Comparison of ENCODE assay signal across 16 cellular contexts in genomic region chr1:90074137-90074536, GRCh38.
DNase-seq lines count a peak whose midpoint lies in the region; ATAC-seq and TF ChIP-seq lines count a peak whose summit lies in the region.
"Had no signal": no experiment of that assay in that cellular context is flagged by ENCODE, and none has a peak within 500 bp of the region (broad histone marks: within the 10 kb centered on the region; RNA-seq: fewer than 3 reads in every experiment).

No MANE protein-coding gene starts in this region.

- H3K9ac ChIP-seq in OCI-LY3 (ENCODE audit: low read length) = no peak overlapping the region

- no peaks in the 10 kb centered on the region for H3K36me3 ChIP-seq in OCI-LY3 (replicated peaks; ENCODE audit: low read depth, low read length)
- H3K36me3 ChIP-seq: vagina had no signal

- intact Hi-C loops in cardiac septum (cut with DNase I) = no loop called here

- H3K4me1 ChIP-seq in OCI-LY3 (ENCODE audit: low read length) = peaks cover 10% of the 10 kb centered on the region
- H3K4me1 ChIP-seq: vagina had no signal

- H3K27ac ChIP-seq in OCI-LY3 (ENCODE audit: low read length) = no peak overlapping the region
- H3K27ac ChIP-seq: vagina had no signal

- POLR2A ChIA-PET in GM10248 (lab: Yijun Ruan, JAX) = no interaction called here

- DNase-seq in GM10248 (ENCODE audit: extremely low spot score) (peak; percentile 8), cardiac septum (ENCODE audit: low spot score) (no peak), SK-N-DZ (ENCODE audit: low spot score) (no peak)
- no peak for DNase-seq in stimulated activated CD4-positive, alpha-beta T cell treated with anti-CD3 and anti-CD28 coated beads, Interleukin-2, amount 100 ng/mL, for 24 hours
- DNase-seq in activated CD4-positive, alpha-beta T cell treated with anti-CD3 and anti-CD28 coated beads, Interleukin-2, amount 50 U/mL, for 4 hours = no peak
- DNase-seq: activated CD4-positive, alpha-beta T cell treated with anti-CD3 and anti-CD28 coated beads, Interleukin-2, amount 10 ng/mL, durations not matched to agents 7 days and 5 days; amniotic stem cell; CD4-positive, alpha-beta memory T cell; midbrain; NCI-H1930; RPMI8226; stimulated activated naive B cell treated with anti-CD40 and anti-IgM and Interleukin-4, amounts not matched to agents 10 μg/mL and 1 μg/mL and 100 μg/mL, for 72 hours had no signal

- ATAC-seq in GM21381 (IDR thresholded peaks at IDR 0.05; ENCODE audit: unreplicated experiment) (peak; percentile 69), HG02981 (IDR thresholded peaks at IDR 0.05; ENCODE audit: unreplicated experiment) (peak; percentile 67)

- 0 out of 2 replicates have a peak overlapping the region, but pooled peaks have one; percentile 54 for H2AFZ ChIP-seq in OCI-LY3 (ENCODE audit: low read depth, low read length)

- peak overlapping the region; percentile 51 for H3K4me3 ChIP-seq in OCI-LY3 (ENCODE audit: low read length)
- H3K4me3 ChIP-seq: vagina had no signal

- TF ChIP-seq CTCF in GM10248 (IDR thresholded peaks at IDR 0.05; ENCODE audit: control extremely low read depth, extremely low read depth, low read depth, missing control alignments) = no peak
- no peak for TF ChIP-seq CTCF in OCI-LY3 (IDR thresholded peaks at IDR 0.05; ENCODE audit: low read depth, low read length)

- CTCF ChIA-PET in GM10248 (lab: Yijun Ruan, JAX) = interaction anchor here (1.1 to 1.7 kb wide), 2 partner anchors 9 to 31 kb away, joined by 3 to 7 read pairs; no protein-coding TSS in a partner anchor

- no peaks in the 10 kb centered on the region for H3K27me3 ChIP-seq in OCI-LY3 (ENCODE audit: low read depth, low read length)
- H3K27me3 ChIP-seq: vagina had no signal

- H4K20me1 ChIP-seq in OCI-LY3 (ENCODE audit: insufficient read depth, low read length) = no peaks in the 10 kb centered on the region

- H3K9me3 ChIP-seq in OCI-LY3 (ENCODE audit: insufficient read depth, low read length) = no peaks in the 10 kb centered on the region
- H3K9me3 ChIP-seq: vagina had no signal

- peak overlapping the region; percentile 62 for H3K4me2 ChIP-seq in OCI-LY3 (ENCODE audit: low read length)

- no peaks in the 10 kb centered on the region for H3K79me2 ChIP-seq in OCI-LY3 (ENCODE audit: low read length)
